In genomic region chr7:157271991-157272324, GRCh38 we compare ENCODE assay signal across 9 cellular contexts.
DNase-seq lines count a peak whose midpoint lies in the region; ATAC-seq and TF ChIP-seq lines count a peak whose summit lies in the region.
"Had no signal": no experiment of that assay in that cellular context is flagged by ENCODE, and none has a peak within 500 bp of the region (broad histone marks: within the 10 kb centered on the region; RNA-seq: fewer than 3 reads in every experiment).

No MANE protein-coding gene starts in this region.

- H3K9me3 ChIP-seq in fibroblast of lung (ENCODE audit: control insufficient read depth, insufficient read depth, low read depth, low read length): no peaks in the 10 kb centered on the region

- no peaks in the 10 kb centered on the region for H4K20me1 ChIP-seq in fibroblast of lung (ENCODE audit: control insufficient read depth, extremely low read depth, insufficient read depth, low read length)

- no peaks in the 10 kb centered on the region for H3K79me2 ChIP-seq in fibroblast of lung (ENCODE audit: control insufficient read depth, insufficient read depth, low read length)

- TF ChIP-seq CTCF in fibroblast of lung (conservative IDR thresholded peaks at IDR 0.05 in 1 of 2, IDR thresholded peaks at IDR 0.05 in 1 of 2; ENCODE audit: low read depth in 1 of 2, low read length in 2 of 2): no peak

- H2AFZ ChIP-seq in fibroblast of lung (ENCODE audit: low read length): no peak overlapping the region

- H3K4me1 ChIP-seq in fibroblast of lung (ENCODE audit: control insufficient read depth, extremely low read depth, insufficient read depth, low read length) (peaks cover 9% of the 10 kb centered on the region), rectal smooth muscle tissue (ENCODE audit: control insufficient read depth, insufficient read depth, low read length) (no peaks in the 10 kb centered on the region)

- H3K27me3 ChIP-seq in fibroblast of lung (ENCODE audit: control insufficient read depth, insufficient read depth, low read length): no peaks in the 10 kb centered on the region
- no peaks in the 10 kb centered on the region for H3K27me3 ChIP-seq in rectal smooth muscle tissue (ENCODE audit: control insufficient read depth, insufficient read depth, low read length)

- H3K4me3 ChIP-seq in fibroblast of lung (replicated peaks in 1 of 4; ENCODE audit: control extremely low read depth in 1 of 4, insufficient read depth in 1 of 4, low read depth in 3 of 4, low read length in 4 of 4): no peak overlapping the region
- no peak overlapping the region for H3K4me3 ChIP-seq in rectal smooth muscle tissue (ENCODE audit: low read length)

- H3K4me2 ChIP-seq in fibroblast of lung (ENCODE audit: extremely low read depth, insufficient read depth, low read length): no peak overlapping the region

- DNase-seq in EH (ENCODE audit: low read depth): peak; percentile 99
- DNase-seq in NCI-H2196 treated with DMSO at 0.1 percent for 48 hours (lab: John Stamatoyannopoulos, UW; ENCODE audit: unreplicated experiment): peak; percentile 11
- DNase-seq in fibroblast of lung (ENCODE audit: low read depth in 2 of 2): peak; percentile 97 to 99
- DNase-seq in NK-92 (lab: John Stamatoyannopoulos, UW; ENCODE audit: unreplicated experiment): no peak
- DNase-seq in NCI-H748 (lab: John Stamatoyannopoulos, UW; ENCODE audit: unreplicated experiment): no peak
- no peak for DNase-seq in mesenteric fat pad (ENCODE audit: low spot score)

- ATAC-seq in HG02642 (IDR thresholded peaks at IDR 0.05; ENCODE audit: poor library complexity, unreplicated experiment): no peak

- no peak overlapping the region for H3K9ac ChIP-seq in fibroblast of lung (ENCODE audit: insufficient read depth, low read length)
- H3K9ac ChIP-seq in rectal smooth muscle tissue (ENCODE audit: low read length): no peak overlapping the region

- H3K27ac ChIP-seq in fibroblast of lung (ENCODE audit: insufficient read depth, low read length) (no peak overlapping the region), rectal smooth muscle tissue (ENCODE audit: low read depth, low read length) (peak overlapping the region; percentile 48)
- H3K27ac ChIP-seq: HL-60 had no signal

- peaks cover 15% of the 10 kb centered on the region for H3K36me3 ChIP-seq in fibroblast of lung (ENCODE audit: control insufficient read depth, insufficient read depth, low read length)
- H3K36me3 ChIP-seq in rectal smooth muscle tissue (ENCODE audit: control insufficient read depth, insufficient read depth, low read length): peaks cover 19% of the 10 kb centered on the region

Comparison
In these comparisons a context has a peak if more than half of its experiments do, and no peak if none do; other contexts are left out.
1. DNase-seq: peak in EH (single experiment), NCI-H2196 treated with DMSO at 0.1 percent for 48 hours (single experiment) and fibroblast of lung (2 of 2); none in NK-92 (single experiment), NCI-H748 (single experiment) and mesenteric fat pad (single experiment).